4 cellular contexts compared by ENCODE assay signal in genomic region chr7:48147690-48148089, GRCh38. TPM values are rescaled to one million over a fixed set of nuclear protein-coding genes. Genes with fewer than 3 reads are reported as not detected.
"Had no signal": no experiment of that assay in that cellular context is flagged by ENCODE, and none has a peak within 500 bp of the region (broad histone marks: within the 10 kb centered on the region; RNA-seq: fewer than 3 reads in every experiment).

No MANE protein-coding gene starts in this region.

RNA-seq across cellular contexts. Expression of gene ABCA13, which starts 23.6 kb away (rescaled TPM):
- total RNA-seq: activated CD4-positive, alpha-beta T cell treated with anti-CD3 and anti-CD28 coated beads for 36 hours; ascending aorta; Right ventricle myocardium inferior; T-helper 17 cell had no signal
